ENCODE assay signal across 1 cellular context in genomic region chr7:98106647-98107312, GRCh38.
TF ChIP-seq lines count a peak whose summit lies in the region.

TSS of gene LMTK2 (plus strand) at chr7:98106862. CDS start at chr7:98107178, 316 bp downstream.

TF ChIP-seq in GM12878, 131 proteins besides CTCF, POLR2A, EP300 and RAD21 (continued from another document):
- TF ChIP-seq ZBTB40 (IDR thresholded peaks at IDR 0.05; ENCODE audit: borderline replicate concordance): no peak
- TF ChIP-seq, protein P1, sequence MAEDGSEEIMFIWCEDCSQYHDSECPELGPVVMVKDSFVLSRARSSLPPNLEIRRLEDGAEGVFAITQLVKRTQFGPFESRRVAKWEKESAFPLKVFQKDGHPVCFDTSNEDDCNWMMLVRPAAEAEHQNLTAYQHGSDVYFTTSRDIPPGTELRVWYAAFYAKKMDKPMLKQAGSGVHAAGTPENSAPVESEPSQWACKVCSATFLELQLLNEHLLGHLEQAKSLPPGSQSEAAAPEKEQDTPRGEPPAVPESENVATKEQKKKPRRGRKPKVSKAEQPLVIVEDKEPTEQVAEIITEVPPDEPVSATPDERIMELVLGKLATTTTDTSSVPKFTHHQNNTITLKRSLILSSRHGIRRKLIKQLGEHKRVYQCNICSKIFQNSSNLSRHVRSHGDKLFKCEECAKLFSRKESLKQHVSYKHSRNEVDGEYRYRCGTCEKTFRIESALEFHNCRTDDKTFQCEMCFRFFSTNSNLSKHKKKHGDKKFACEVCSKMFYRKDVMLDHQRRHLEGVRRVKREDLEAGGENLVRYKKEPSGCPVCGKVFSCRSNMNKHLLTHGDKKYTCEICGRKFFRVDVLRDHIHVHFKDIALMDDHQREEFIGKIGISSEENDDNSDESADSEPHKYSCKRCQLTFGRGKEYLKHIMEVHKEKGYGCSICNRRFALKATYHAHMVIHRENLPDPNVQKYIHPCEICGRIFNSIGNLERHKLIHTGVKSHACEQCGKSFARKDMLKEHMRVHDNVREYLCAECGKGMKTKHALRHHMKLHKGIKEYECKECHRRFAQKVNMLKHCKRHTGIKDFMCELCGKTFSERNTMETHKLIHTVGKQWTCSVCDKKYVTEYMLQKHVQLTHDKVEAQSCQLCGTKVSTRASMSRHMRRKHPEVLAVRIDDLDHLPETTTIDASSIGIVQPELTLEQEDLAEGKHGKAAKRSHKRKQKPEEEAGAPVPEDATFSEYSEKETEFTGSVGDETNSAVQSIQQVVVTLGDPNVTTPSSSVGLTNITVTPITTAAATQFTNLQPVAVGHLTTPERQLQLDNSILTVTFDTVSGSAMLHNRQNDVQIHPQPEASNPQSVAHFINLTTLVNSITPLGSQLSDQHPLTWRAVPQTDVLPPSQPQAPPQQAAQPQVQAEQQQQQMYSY (CRISPR knock-in tag; IDR thresholded peaks at IDR 0.05): no peak
- TF ChIP-seq RBBP5 (conservative IDR thresholded peaks at IDR 0.05): no peak
- peak; percentile 51 for TF ChIP-seq RUNX3 (IDR thresholded peaks at IDR 0.05; ENCODE audit: low read length)
- no peak for TF ChIP-seq TARDBP (IDR thresholded peaks at IDR 0.05; ENCODE audit: borderline replicate concordance)
- TF ChIP-seq TBL1XR1 (IDR thresholded peaks at IDR 0.05; ENCODE audit: low read depth, low read length): no peak; the same call in 1 of the 2 replicates
- TF ChIP-seq SMAD1 (IDR thresholded peaks at IDR 0.05; ENCODE audit: low read depth, partially characterized antibody): no peak
- TF ChIP-seq RELB (IDR thresholded peaks at IDR 0.05; ENCODE audit: low read depth): peak; percentile 79
- TF ChIP-seq, protein P2, sequence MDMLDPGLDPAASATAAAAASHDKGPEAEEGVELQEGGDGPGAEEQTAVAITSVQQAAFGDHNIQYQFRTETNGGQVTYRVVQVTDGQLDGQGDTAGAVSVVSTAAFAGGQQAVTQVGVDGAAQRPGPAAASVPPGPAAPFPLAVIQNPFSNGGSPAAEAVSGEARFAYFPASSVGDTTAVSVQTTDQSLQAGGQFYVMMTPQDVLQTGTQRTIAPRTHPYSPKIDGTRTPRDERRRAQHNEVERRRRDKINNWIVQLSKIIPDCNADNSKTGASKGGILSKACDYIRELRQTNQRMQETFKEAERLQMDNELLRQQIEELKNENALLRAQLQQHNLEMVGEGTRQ (IDR thresholded peaks at IDR 0.05; ENCODE audit: borderline replicate concordance, low read depth, low read length): peak; percentile 83
- TF ChIP-seq FOS (IDR thresholded peaks at IDR 0.05; ENCODE audit: borderline replicate concordance, extremely low read depth, insufficient read length): peak; percentile 4
- no peak for TF ChIP-seq ZNF622 (IDR thresholded peaks at IDR 0.05)
- TF ChIP-seq SUPT20H (IDR thresholded peaks at IDR 0.05; ENCODE audit: borderline replicate concordance, control insufficient read depth, low read depth, low read length): no peak
- TF ChIP-seq ZNF274 (IDR thresholded peaks at IDR 0.05; ENCODE audit: insufficient read depth, insufficient read length): no peak
- TF ChIP-seq WRNIP1 (IDR thresholded peaks at IDR 0.05; ENCODE audit: borderline replicate concordance, low read depth, low read length): no peak
- no peak for TF ChIP-seq ZNF217 (IDR thresholded peaks at IDR 0.05)
- TF ChIP-seq LARP7 (IDR thresholded peaks at IDR 0.05): peak; percentile 95
- TF ChIP-seq JUND (IDR thresholded peaks at IDR 0.05; ENCODE audit: low read depth, low read length): no peak
- peak; percentile 41 to 66; a peak in 2 of 4 replicates for TF ChIP-seq BHLHE40 (IDR thresholded peaks at IDR 0.05; ENCODE audit: borderline replicate concordance in 1 of 2, low read depth in 2 of 2, low read length in 1 of 2)
- TF ChIP-seq TCF7 (IDR thresholded peaks at IDR 0.05; ENCODE audit: borderline replicate concordance): no peak
- 0 out of 2 replicates have a peak, but pooled peaks have one; percentile 30 for TF ChIP-seq E2F4 (IDR thresholded peaks at IDR 0.05; ENCODE audit: low read depth, low read length)
- no peak for TF ChIP-seq ZBTB4 (CRISPR knock-in tag; IDR thresholded peaks at IDR 0.05)
- TF ChIP-seq RCOR1 (conservative IDR thresholded peaks at IDR 0.05; ENCODE audit: low read depth, low read length): no peak
- TF ChIP-seq ZBED1 (IDR thresholded peaks at IDR 0.05; ENCODE audit: borderline replicate concordance): no peak
- TF ChIP-seq ZNF384 (IDR thresholded peaks at IDR 0.05; ENCODE audit: borderline replicate concordance, low read depth, low read length): no peak
- TF ChIP-seq KAT2A (conservative IDR thresholded peaks at IDR 0.05; ENCODE audit: control insufficient read depth, low read depth, low read length): no peak
- TF ChIP-seq ZBTB33 (IDR thresholded peaks at IDR 0.05): peak; percentile 45; the same call in 1 of the 2 replicates
- TF ChIP-seq, protein P3, sequence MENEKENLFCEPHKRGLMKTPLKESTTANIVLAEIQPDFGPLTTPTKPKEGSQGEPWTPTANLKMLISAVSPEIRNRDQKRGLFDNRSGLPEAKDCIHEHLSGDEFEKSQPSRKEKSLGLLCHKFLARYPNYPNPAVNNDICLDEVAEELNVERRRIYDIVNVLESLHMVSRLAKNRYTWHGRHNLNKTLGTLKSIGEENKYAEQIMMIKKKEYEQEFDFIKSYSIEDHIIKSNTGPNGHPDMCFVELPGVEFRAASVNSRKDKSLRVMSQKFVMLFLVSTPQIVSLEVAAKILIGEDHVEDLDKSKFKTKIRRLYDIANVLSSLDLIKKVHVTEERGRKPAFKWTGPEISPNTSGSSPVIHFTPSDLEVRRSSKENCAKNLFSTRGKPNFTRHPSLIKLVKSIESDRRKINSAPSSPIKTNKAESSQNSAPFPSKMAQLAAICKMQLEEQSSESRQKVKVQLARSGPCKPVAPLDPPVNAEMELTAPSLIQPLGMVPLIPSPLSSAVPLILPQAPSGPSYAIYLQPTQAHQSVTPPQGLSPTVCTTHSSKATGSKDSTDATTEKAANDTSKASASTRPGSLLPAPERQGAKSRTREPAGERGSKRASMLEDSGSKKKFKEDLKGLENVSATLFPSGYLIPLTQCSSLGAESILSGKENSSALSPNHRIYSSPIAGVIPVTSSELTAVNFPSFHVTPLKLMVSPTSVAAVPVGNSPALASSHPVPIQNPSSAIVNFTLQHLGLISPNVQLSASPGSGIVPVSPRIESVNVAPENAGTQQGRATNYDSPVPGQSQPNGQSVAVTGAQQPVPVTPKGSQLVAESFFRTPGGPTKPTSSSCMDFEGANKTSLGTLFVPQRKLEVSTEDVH (IDR thresholded peaks at IDR 0.05; ENCODE audit: low read depth, partially characterized antibody): no peak
- TF ChIP-seq SMARCA5 (IDR thresholded peaks at IDR 0.05): no peak
- TF ChIP-seq ATF7 (IDR thresholded peaks at IDR 0.05; ENCODE audit: low read depth): no peak
- no peak for TF ChIP-seq NFYA (IDR thresholded peaks at IDR 0.05; ENCODE audit: borderline replicate concordance, low read depth, low read length)
- TF ChIP-seq ZNF207 (IDR thresholded peaks at IDR 0.05; ENCODE audit: borderline replicate concordance): peak; percentile 92
- TF ChIP-seq HCFC1 (IDR thresholded peaks at IDR 0.05; ENCODE audit: low read length): peak; percentile 60
- TF ChIP-seq EZH2 (IDR thresholded peaks at IDR 0.05; ENCODE audit: borderline replicate concordance, control insufficient read depth, low read depth, low read length): no peak
